In the genomic region with DNA sequence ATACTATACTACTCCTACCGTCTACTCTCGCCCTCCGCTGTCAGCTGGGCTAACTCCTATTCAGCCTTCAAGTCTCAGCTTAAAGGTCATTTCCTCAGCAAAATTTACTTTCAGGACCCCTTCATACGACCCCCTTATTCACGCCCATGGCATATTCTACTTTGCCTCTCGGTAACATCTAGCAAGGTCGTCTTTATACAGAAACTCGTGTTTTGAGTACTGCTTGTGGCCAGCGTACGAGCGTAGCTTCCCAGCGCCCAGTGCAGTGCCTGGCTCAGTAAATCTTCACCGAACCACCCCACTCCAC, we compare ENCODE assay signal across 8 cellular contexts. TPM values are rescaled to one million over a fixed set of nuclear protein-coding genes. Genes with fewer than 3 reads are reported as not detected.
A peak's percentile ranks its signal among the peaks of the same experiment; 100 is the strongest.
DNase-seq lines count a peak whose midpoint lies in the region; FAIRE-seq and TF ChIP-seq lines count a peak whose summit lies in the region.

No MANE protein-coding gene starts in this region.

- intact Hi-C loops in activated T-helper 2 cell treated with anti-CD3 and anti-CD28 coated beads, Interferon-gamma antibody, Interleukin-2, Interleukin-4, amounts not matched to agents 10 μg/mL and 5 μg/mL and 100 μg/mL, durations not matched to agents 14 hours and 24 hours and 36 hours (cut with micrococcal nuclease), result loop anchor here (1.0 to 10.0 kb wide), 3 partner anchors 34 to 1257 kb away; partner anchors contain the start of gene NAA20
- intact Hi-C loops in kidney (cut with DNase I), result no loop called here

- peaks cover 5% of the 10 kb centered on the region for H3K27me3 ChIP-seq in AG04450 (ENCODE audit: control insufficient read depth, insufficient read depth, low read length)
- peaks cover 13% of the 10 kb centered on the region for H3K27me3 ChIP-seq in HAP-1 (ENCODE audit: low read depth)
- H3K27me3 ChIP-seq in thymus (ENCODE audit: control insufficient read depth, insufficient read depth), result no peaks in the 10 kb centered on the region

- peak overlapping the region; percentile 96 for H3K4me3 Mint-ChIP-seq in activated T-helper 2 cell treated with anti-CD3 and anti-CD28 coated beads, Interferon-gamma antibody, Interleukin-2, Interleukin-4, amounts not matched to agents 10 μg/mL and 5 μg/mL and 100 μg/mL, durations not matched to agents 14 hours and 24 hours and 36 hours (ENCODE audit: low read depth)

- in situ Hi-C loops in HAP-1 (cut with MboI; ENCODE audit: low sequenced_read_pairs), result no loop called here

- peaks cover 9% of the 10 kb centered on the region for H3K4me1 Mint-ChIP-seq in activated T-helper 2 cell treated with anti-CD3 and anti-CD28 coated beads, Interferon-gamma antibody, Interleukin-2, Interleukin-4, amounts not matched to agents 10 μg/mL and 5 μg/mL and 100 μg/mL, durations not matched to agents 14 hours and 24 hours and 36 hours (ENCODE audit: low read depth)

- peaks cover 4% of the 10 kb centered on the region for H3K27me3 Mint-ChIP-seq in activated T-helper 2 cell treated with anti-CD3 and anti-CD28 coated beads, Interferon-gamma antibody, Interleukin-2, Interleukin-4, amounts not matched to agents 10 μg/mL and 5 μg/mL and 100 μg/mL, durations not matched to agents 14 hours and 24 hours and 36 hours (ENCODE audit: low read depth)

- POLR2A ChIA-PET in AG04450 (lab: Yijun Ruan, JAX), result interaction anchor here (0.7 to 1.3 kb wide), 3 partner anchors 14 to 77 kb away, joined by 3 to 6 read pairs (median 4); partner anchors contain the start of gene NAA20

- H3K27ac Mint-ChIP-seq in activated T-helper 2 cell treated with anti-CD3 and anti-CD28 coated beads, Interferon-gamma antibody, Interleukin-2, Interleukin-4, amounts not matched to agents 10 μg/mL and 5 μg/mL and 100 μg/mL, durations not matched to agents 14 hours and 24 hours and 36 hours, result peak overlapping the region; percentile 90

- TF ChIP-seq CTCF in AG04450 (IDR thresholded peaks at IDR 0.05; ENCODE audit: low read depth, low read length) (no peak), kidney (IDR thresholded peaks at IDR 0.05; ENCODE audit: borderline replicate concordance, extremely low read depth, insufficient read depth) (no peak)

- 6% methylated on average over 13 of the region's 13 CpGs for WGBS in thymus

- H3K4me1 ChIP-seq in HAP-1 (peaks cover 3% of the 10 kb centered on the region), kidney (ENCODE audit: control insufficient read depth in 1 of 2, insufficient read depth in 1 of 2, low read depth in 1 of 2, low read length in 2 of 2) (peaks cover 5 to 11% of the 10 kb centered on the region in 2 donors), thymus (ENCODE audit: control insufficient read depth, insufficient read depth, low read length) (peaks cover 2% of the 10 kb centered on the region)

- H3K9ac ChIP-seq in kidney (ENCODE audit: low read length in 2 of 2), result peak overlapping the region; percentile 93 to 95

- peak overlapping the region; percentile 73 for H3K27ac ChIP-seq in AG04450 (ENCODE audit: low read depth, low read length)
- peak overlapping the region; percentile 83 to 84 for H3K27ac ChIP-seq in kidney (ENCODE audit: low read depth in 2 of 2, low read length in 2 of 2)
- peak overlapping the region; percentile 90 for H3K27ac ChIP-seq in thymus (ENCODE audit: low read depth)

- peaks cover 32% of the 10 kb centered on the region for H3K36me3 Mint-ChIP-seq in activated T-helper 2 cell treated with anti-CD3 and anti-CD28 coated beads, Interferon-gamma antibody, Interleukin-2, Interleukin-4, amounts not matched to agents 10 μg/mL and 5 μg/mL and 100 μg/mL, durations not matched to agents 14 hours and 24 hours and 36 hours (ENCODE audit: low read depth)

- H3K9me3 Mint-ChIP-seq in activated T-helper 2 cell treated with anti-CD3 and anti-CD28 coated beads, Interferon-gamma antibody, Interleukin-2, Interleukin-4, amounts not matched to agents 10 μg/mL and 5 μg/mL and 100 μg/mL, durations not matched to agents 14 hours and 24 hours and 36 hours, result no peaks in the 10 kb centered on the region

- peaks cover 4% of the 10 kb centered on the region; the same call in 1 of the 2 replicates for H3K9me3 ChIP-seq in AG04450 (ENCODE audit: control insufficient read depth, insufficient read depth, low read length)
- no peaks in the 10 kb centered on the region for H3K9me3 ChIP-seq in HAP-1
- no peaks in the 10 kb centered on the region for H3K9me3 ChIP-seq in kidney (ENCODE audit: control insufficient read depth in 1 of 2, low read length in 2 of 2)
- no peaks in the 10 kb centered on the region for H3K9me3 ChIP-seq in thymus (ENCODE audit: control insufficient read depth)

- DNase-seq in AG04450 (ENCODE audit: low read depth, low spot score) (no peak), HAP-1 (ENCODE audit: low spot score in 2 of 2) (no peak), kidney (no peak), NK-92 (lab: John Stamatoyannopoulos, UW; ENCODE audit: unreplicated experiment) (no peak), NCI-H187 treated with DMSO at 0.1 percent for 48 hours (lab: John Stamatoyannopoulos, UW) (no peak), NCI-H510A (lab: John Stamatoyannopoulos, UW) (no peak)
- DNase-seq in activated T-helper 2 cell treated with anti-CD3 and anti-CD28 coated beads, Interferon-gamma antibody, Interleukin-2, Interleukin-4, amounts not matched to agents 10 μg/mL and 5 μg/mL and 100 μg/mL, durations not matched to agents 14 hours and 24 hours and 36 hours (ENCODE audit: low spot score), result no peak

- H3K36me3 ChIP-seq in HAP-1 (replicated peaks) (peaks cover 20% of the 10 kb centered on the region), kidney (ENCODE audit: control insufficient read depth in 1 of 2, insufficient read depth in 2 of 2, low read length in 2 of 2) (peaks cover 14 to 21% of the 10 kb centered on the region in 2 donors), thymus (ENCODE audit: control insufficient read depth, insufficient read depth) (peaks cover 20% of the 10 kb centered on the region)

- H3K4me3 ChIP-seq in AG04450 (ENCODE audit: low read depth, low read length) (peak overlapping the region; percentile 95), HAP-1 (peak overlapping the region; percentile 92), kidney (ENCODE audit: low read length in 2 of 2) (peak overlapping the region; percentile 96 to 99), thymus (ENCODE audit: low read length) (peak overlapping the region; percentile 97)

- FAIRE-seq in kidney (lab: Jason Lieb, UNC), result no peak

- CTCF ChIA-PET in AG04450 (lab: Charles Lee), result interaction anchor here (1.5 to 2.8 kb wide), 3 partner anchors 358 to 542 kb away, joined by 3 to 22 read pairs (median 8); no protein-coding TSS in a partner anchor

RNA-seq across cellular contexts. Expression of gene CRNKL1, which starts 0.5 kb away (rescaled TPM):
- polyA plus RNA-seq in AG04450 (2011; rRNA removed), result 15.1 and 21.0 TPM in 2 replicates
- 15.7 and 21.2 TPM in 2 replicates for polyA minus RNA-seq in AG04450 (2011; rRNA and poly(A)+ RNA removed)
- 19.3 and 20.1 TPM in 2 replicates for total RNA-seq in activated T-helper 2 cell treated with anti-CD3 and anti-CD28 coated beads, Interferon-gamma antibody, Interleukin-2, Interleukin-4, amounts not matched to agents 10 μg/mL and 5 μg/mL and 100 μg/mL, durations not matched to agents 14 hours and 24 hours and 36 hours
- 20.8 TPM for total RNA-seq in kidney
- 18.3 TPM for polyA plus RNA-seq in kidney (ENCODE audit: insufficient read depth, low read depth, low replicate concordance)
- 27.7 TPM for polyA plus RNA-seq in thymus

RNA-seq across cellular contexts. Expression of gene CFAP61, which starts 0.6 kb away (rescaled TPM):
- not detected in 2 replicates for polyA plus RNA-seq in AG04450 (2011; rRNA removed)
- 0.83 TPM in 1 of 2 replicates, not detected in the other for polyA minus RNA-seq in AG04450 (2011; rRNA and poly(A)+ RNA removed)
- total RNA-seq in activated T-helper 2 cell treated with anti-CD3 and anti-CD28 coated beads, Interferon-gamma antibody, Interleukin-2, Interleukin-4, amounts not matched to agents 10 μg/mL and 5 μg/mL and 100 μg/mL, durations not matched to agents 14 hours and 24 hours and 36 hours, result 0.32 TPM in 1 of 2 replicates, not detected in the other
- total RNA-seq in kidney, result 2.6 TPM
- 0.58 TPM for polyA plus RNA-seq in kidney (ENCODE audit: insufficient read depth, low read depth, low replicate concordance)
- polyA plus RNA-seq in thymus, result 0.23 TPM

RNA-seq across cellular contexts. Expression of gene NAA20, which starts 34.6 kb away (rescaled TPM):
- polyA plus RNA-seq in AG04450 (2011; rRNA removed) (59.6 and 85.1 TPM in 2 replicates), kidney (ENCODE audit: insufficient read depth, low read depth, low replicate concordance) (104 TPM), thymus (105 TPM)
- 15.6 and 23.1 TPM in 2 replicates for polyA minus RNA-seq in AG04450 (2011; rRNA and poly(A)+ RNA removed)
- total RNA-seq in activated T-helper 2 cell treated with anti-CD3 and anti-CD28 coated beads, Interferon-gamma antibody, Interleukin-2, Interleukin-4, amounts not matched to agents 10 μg/mL and 5 μg/mL and 100 μg/mL, durations not matched to agents 14 hours and 24 hours and 36 hours, result 72.9 and 76.0 TPM in 2 replicates
- 72.8 TPM for total RNA-seq in kidney
